In genomic region chr17:39952665-39953470, GRCh38 we compare ENCODE assay signal across 1 cellular context.
A peak's percentile ranks its signal among the peaks of the same experiment; 100 is the strongest.
TF ChIP-seq lines count a peak whose summit lies in the region.

No MANE protein-coding gene starts in this region.

TF ChIP-seq in GM12878, 131 proteins besides CTCF, POLR2A, EP300 and RAD21:
- TF ChIP-seq ESRRA (IDR thresholded peaks at IDR 0.05; ENCODE audit: low read length) (no peak), ZZZ3 (IDR thresholded peaks at IDR 0.05; ENCODE audit: control insufficient read depth, insufficient read length, low read depth) (no peak), RB1 (IDR thresholded peaks at IDR 0.05; ENCODE audit: borderline replicate concordance) (no peak), ZNF24 (IDR thresholded peaks at IDR 0.05) (no peak), POLR2AphosphoS2 (IDR thresholded peaks at IDR 0.05; ENCODE audit: low read depth, low read length) (no peak), EGR1 (IDR thresholded peaks at IDR 0.05; ENCODE audit: borderline replicate concordance in 1 of 2, low read depth in 2 of 2, low read length in 2 of 2) (peak in 1 of 2 experiments; percentile 98; a peak in 2 of 3 replicates), ZNF622 (IDR thresholded peaks at IDR 0.05) (no peak), KDM1A (IDR thresholded peaks at IDR 0.05; ENCODE audit: borderline replicate concordance) (no peak), HDGF (IDR thresholded peaks at IDR 0.05) (peak; percentile 96), TCF3 (IDR thresholded peaks at IDR 0.05; ENCODE audit: borderline replicate concordance, insufficient read depth, low read depth, low read length) (no peak), ATF3 (IDR thresholded peaks at IDR 0.05; ENCODE audit: borderline replicate concordance, extremely low read depth, low read depth, low read length) (no peak), SP1 (IDR thresholded peaks at IDR 0.05; ENCODE audit: low read depth, low read length) (peak; percentile 13), SRF (IDR thresholded peaks at IDR 0.05; ENCODE audit: low read depth in 2 of 2, low read length in 2 of 2) (0 out of 4 replicates have a peak, but pooled peaks of 1 of the 2 experiments have one; percentile 34), YY1 (IDR thresholded peaks at IDR 0.05; ENCODE audit: low read depth, low read length) (peak; percentile 72; the same call in 1 of the 2 replicates), SMAD5 (IDR thresholded peaks at IDR 0.05; ENCODE audit: low read depth) (no peak), ZBED1 (IDR thresholded peaks at IDR 0.05; ENCODE audit: borderline replicate concordance) (no peak)
